9 cellular contexts compared by ENCODE assay signal in the genomic region with DNA sequence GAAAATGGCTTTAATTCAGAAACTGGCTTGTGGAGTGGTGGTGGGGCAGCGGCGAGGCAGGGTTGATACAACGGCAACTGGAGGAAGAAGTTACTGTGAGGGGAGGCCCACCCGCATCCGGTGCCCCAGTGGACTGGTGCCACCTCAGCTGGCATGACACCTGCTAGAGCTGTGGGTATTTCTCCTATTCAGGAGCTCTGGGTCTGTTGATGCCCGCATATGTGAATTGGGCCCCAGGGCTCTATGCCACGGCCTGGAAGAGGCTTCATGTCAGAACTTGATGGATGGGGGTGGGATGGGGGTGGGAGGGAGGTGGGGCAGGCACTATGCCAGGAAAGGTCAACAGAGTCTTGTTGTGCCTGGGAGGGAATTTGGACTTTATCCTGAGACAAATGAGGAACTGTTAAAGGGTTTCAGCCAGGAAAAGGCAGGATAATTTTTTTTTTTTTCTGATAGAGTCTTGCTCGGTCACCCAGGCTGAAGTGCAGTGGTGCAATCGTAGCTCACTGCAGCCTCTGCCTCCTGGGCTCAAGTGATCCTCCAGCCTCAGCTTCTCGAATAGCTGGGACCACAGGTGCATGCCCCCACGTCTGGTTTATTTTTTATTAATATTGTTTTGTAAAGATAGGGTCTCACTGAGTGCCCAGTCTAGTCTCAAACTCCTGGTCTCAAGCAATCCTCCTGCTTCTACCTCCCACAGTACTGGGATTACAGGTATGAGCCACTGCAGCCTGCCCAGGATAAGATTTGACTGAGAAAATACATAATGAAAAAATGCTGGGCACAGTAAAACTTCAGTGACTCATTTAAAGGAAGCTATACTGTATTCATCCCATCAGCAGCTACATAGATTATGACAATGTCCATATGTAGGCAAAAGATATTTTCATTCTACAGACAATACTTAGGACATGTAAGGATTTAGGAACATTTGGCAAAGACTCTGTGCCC. TPM values are rescaled to one million over a fixed set of nuclear protein-coding genes. Genes with fewer than 3 reads are reported as not detected.
DNase-seq lines count a peak whose midpoint lies in the region; ATAC-seq, FAIRE-seq and TF ChIP-seq lines count a peak whose summit lies in the region.
"Had no signal": no experiment of that assay in that cellular context is flagged by ENCODE, and none has a peak within 500 bp of the region (broad histone marks: within the 10 kb centered on the region; RNA-seq: fewer than 3 reads in every experiment).

No MANE protein-coding gene starts in this region.

- no peak overlapping the region for H3K14ac ChIP-seq in trophoblast cell (ENCODE audit: low read length)

- H4K8ac ChIP-seq in trophoblast cell (ENCODE audit: low read depth, low read length): no peak overlapping the region

- no peak overlapping the region for H3K27ac ChIP-seq in trophoblast cell (ENCODE audit: low read depth, low read length)

- no peak overlapping the region for H2BK120ac ChIP-seq in trophoblast cell (ENCODE audit: insufficient read depth, low read length, poor library complexity)

- ATAC-seq in GM21360 (IDR thresholded peaks at IDR 0.05; ENCODE audit: unreplicated experiment) (no peak), GM19452 (IDR thresholded peaks at IDR 0.05; ENCODE audit: unreplicated experiment) (no peak)

- no peak overlapping the region for H3K23ac ChIP-seq in trophoblast cell (ENCODE audit: low read length)

- H4K12ac ChIP-seq in trophoblast cell (ENCODE audit: low read depth, low read length): no peak overlapping the region

- DNase-seq in ELR (ENCODE audit: low read depth): peak; percentile 57
- peak; percentile 15 for DNase-seq in RCC 7860 (ENCODE audit: low spot score)
- DNase-seq in foreskin melanocyte: peak; percentile 2
- peak; percentile 5 to 57 for DNase-seq in trophoblast cell
- no peak for DNase-seq in frontal cortex (ENCODE audit: low spot score in 2 of 2)
- DNase-seq in erythroblast (lab: John Stamatoyannopoulos, UW): no peak

- H3K27me3 ChIP-seq in trophoblast cell (ENCODE audit: insufficient read depth, low read length): no peaks in the 10 kb centered on the region

- peaks cover 1% of the 10 kb centered on the region for H3K9me3 ChIP-seq in trophoblast cell (ENCODE audit: insufficient read depth, low read depth, low read length)

- H3K79me2 ChIP-seq in trophoblast cell (ENCODE audit: control insufficient read depth, insufficient read depth, low read length, poor library complexity): no peaks in the 10 kb centered on the region

- H3K4me2 ChIP-seq in trophoblast cell (ENCODE audit: low read length): no peak overlapping the region

- no peak for TF ChIP-seq POLR2A in erythroblast (IDR thresholded peaks at IDR 0.05; ENCODE audit: low read length)

- no peak overlapping the region for H2BK5ac ChIP-seq in trophoblast cell (ENCODE audit: low read depth, low read length, poor library complexity)

- no peak overlapping the region for H2AK5ac ChIP-seq in trophoblast cell (ENCODE audit: low read length)

- no peak overlapping the region for H3K9ac ChIP-seq in trophoblast cell (ENCODE audit: low read length)

- H3K18ac ChIP-seq in trophoblast cell (ENCODE audit: low read length): no peak overlapping the region

- H2BK12ac ChIP-seq in trophoblast cell (ENCODE audit: low read length): no peak overlapping the region

- H3K4me3 ChIP-seq in trophoblast cell (ENCODE audit: low read depth, low read length): no peak overlapping the region

- no peaks in the 10 kb centered on the region for H3K4me1 ChIP-seq in trophoblast cell (ENCODE audit: control insufficient read depth in 1 of 2, insufficient read depth in 2 of 2, low read length in 2 of 2)

- no peaks in the 10 kb centered on the region for H3K79me1 ChIP-seq in trophoblast cell (ENCODE audit: low read length)

- H3K4ac ChIP-seq in trophoblast cell (ENCODE audit: low read depth, low read length): no peak overlapping the region

- FAIRE-seq in RCC 7860 (lab: Jason Lieb, UNC) (no peak), frontal cortex (lab: Jason Lieb, UNC) (no peak)
- FAIRE-seq: urothelium cell line had no signal

- no peaks in the 10 kb centered on the region for H3K36me3 ChIP-seq in trophoblast cell (ENCODE audit: control insufficient read depth in 1 of 2, insufficient read depth in 2 of 2, low read length in 2 of 2)

- H4K91ac ChIP-seq in trophoblast cell (ENCODE audit: low read depth, low read length): no peak overlapping the region

- H2AFZ ChIP-seq in trophoblast cell (ENCODE audit: insufficient read depth, low read length, poor library complexity): no peak overlapping the region

- WGBS in trophoblast cell (ENCODE audit: extremely low coverage, insufficient coverage, insufficient read length): no CpG with 5 or more reads among the region's 11 CpGs

RNA-seq across cellular contexts. Expression of gene SH2D6, which starts 52.6 kb away (rescaled TPM):
- polyA plus RNA-seq in trophoblast cell (2013): 0.14 and 0.17 TPM in 2 replicates
- total RNA-seq in frontal cortex: 0.41 TPM

Comparison
In these comparisons a context has a peak if more than half of its experiments do, and no peak if none do; other contexts are left out.
1. DNase-seq: peak in ELR (single experiment), RCC 7860 (single experiment), foreskin melanocyte (single experiment) and trophoblast cell (2 of 2); none in frontal cortex (0 of 2) and erythroblast (0 of 2).